Comparison of ENCODE assay signal across 1 cellular context in genomic region chr7:153413199-153413539, GRCh38.
A peak's percentile ranks its signal among the peaks of the same experiment; 100 is the strongest.
TF ChIP-seq lines count a peak whose summit lies in the region.

No MANE protein-coding gene starts in this region.

TF ChIP-seq in K562, 482 proteins besides CTCF, POLR2A, EP300 and RAD21 (continued from another document and continues in another):
- TF ChIP-seq NELFE (IDR thresholded peaks at IDR 0.05; ENCODE audit: insufficient read depth, insufficient read length) (no peak), ETV6 (IDR thresholded peaks at IDR 0.05; ENCODE audit: borderline replicate concordance in 1 of 2, low read depth in 2 of 2, low read length in 1 of 2) (no peak; a peak in 1 of 4 replicates), ETV6 (CRISPR knock-in tag; IDR thresholded peaks at IDR 0.05; ENCODE audit: borderline replicate concordance) (no peak), IFI16 (CRISPR knock-in tag; IDR thresholded peaks at IDR 0.05) (no peak), MXI1 (IDR thresholded peaks at IDR 0.05; ENCODE audit: low read depth, low read length) (0 out of 2 replicates have a peak, but pooled peaks have one; percentile 9), ELF4 (CRISPR knock-in tag; IDR thresholded peaks at IDR 0.05) (no peak), ZNF583 (CRISPR knock-in tag; IDR thresholded peaks at IDR 0.05) (no peak), FUS (optimal IDR thresholded peaks at IDR 0.05; ENCODE audit: low read depth, low read length) (no peak), PHTF2 (CRISPR knock-in tag; IDR thresholded peaks at IDR 0.05) (no peak), PRDM10 (IDR thresholded peaks at IDR 0.05; ENCODE audit: partially characterized antibody) (no peak), YY1 (IDR thresholded peaks at IDR 0.05; ENCODE audit: borderline replicate concordance in 1 of 3, control insufficient read depth in 1 of 3, extremely low read depth in 1 of 3, insufficient read depth in 3 of 3, insufficient read length in 1 of 3, insufficient replicate concordance in 2 of 3, low read depth in 1 of 3, low read length in 2 of 3) (peak in 1 of 3 experiments; percentile 34), ZFX (CRISPR knock-in tag; IDR thresholded peaks at IDR 0.05) (no peak; the same call in 1 of the 2 replicates), ZNF217 (CRISPR knock-in tag; IDR thresholded peaks at IDR 0.05) (no peak), RBBP5 (IDR thresholded peaks at IDR 0.05; ENCODE audit: borderline replicate concordance, insufficient read depth, low read length, poor library complexity, severe bottlenecking) (peak; percentile 26), CTCFL (IDR thresholded peaks at IDR 0.05; ENCODE audit: borderline replicate concordance, insufficient read depth, low read depth, low read length, poor library complexity, severe bottlenecking) (no peak), MYC (IDR thresholded peaks at IDR 0.05; ENCODE audit: low read depth, low read length) (peak; percentile 47; the same call in 1 of the 2 replicates), MYC (CRISPR knock-in tag; IDR thresholded peaks at IDR 0.05; ENCODE audit: borderline replicate concordance, low read depth) (no peak), ZNF174 (CRISPR knock-in tag; IDR thresholded peaks at IDR 0.05) (no peak), ILK (tag; IDR thresholded peaks at IDR 0.05; ENCODE audit: borderline replicate concordance, low read depth) (no peak), RBM22 (IDR thresholded peaks at IDR 0.05; ENCODE audit: low read depth, low read length, poor library complexity, severe bottlenecking) (peak; percentile 2), BRCA1 (IDR thresholded peaks at IDR 0.05) (no peak), BRCA1 (CRISPR knock-in tag; IDR thresholded peaks at IDR 0.05) (no peak), ZNF449 (CRISPR knock-in tag; IDR thresholded peaks at IDR 0.05) (no peak), RCOR1 (IDR thresholded peaks at IDR 0.05; ENCODE audit: borderline replicate concordance in 1 of 2, low read depth in 2 of 2, low read length in 2 of 2) (no peak), GATA2 (CRISPR knock-in tag; IDR thresholded peaks at IDR 0.05) (no peak), SETDB1 (IDR thresholded peaks at IDR 0.05; ENCODE audit: low read length) (no peak), SPI1 (IDR thresholded peaks at IDR 0.05; ENCODE audit: borderline replicate concordance, low read depth, low read length) (peak; percentile 9; the same call in 1 of the 2 replicates), TFAP4 (CRISPR knock-in tag; IDR thresholded peaks at IDR 0.05; ENCODE audit: borderline replicate concordance) (no peak), KDM4B (IDR thresholded peaks at IDR 0.05; ENCODE audit: borderline replicate concordance in 2 of 2, low read depth in 1 of 2) (no peak), HCFC1 (IDR thresholded peaks at IDR 0.05; ENCODE audit: low read depth, low read length) (no peak), ZBTB7A (IDR thresholded peaks at IDR 0.05; ENCODE audit: borderline replicate concordance, control insufficient read depth, low read depth, low read length) (no peak), ZNF134 (CRISPR knock-in tag; conservative IDR thresholded peaks at IDR 0.05) (no peak), ZNF589 (CRISPR knock-in tag; IDR thresholded peaks at IDR 0.05; ENCODE audit: low read depth) (no peak), AFF4 (CRISPR knock-in tag; IDR thresholded peaks at IDR 0.05) (no peak), KLF10 (CRISPR knock-in tag; IDR thresholded peaks at IDR 0.05) (no peak), MAFF (IDR thresholded peaks at IDR 0.05; ENCODE audit: low read length) (no peak), HNRNPLL (IDR thresholded peaks at IDR 0.05; ENCODE audit: low read depth, low read length, poor library complexity, severe bottlenecking) (no peak), ZFP91 (CRISPR knock-in tag; IDR thresholded peaks at IDR 0.05) (no peak), MAZ (CRISPR knock-in tag; conservative IDR thresholded peaks at IDR 0.05 in 1 of 2, IDR thresholded peaks at IDR 0.05 in 1 of 2) (no peak), HBP1 (CRISPR knock-in tag; IDR thresholded peaks at IDR 0.05) (no peak), ZNF639 (CRISPR knock-in tag; conservative IDR thresholded peaks at IDR 0.05 in 1 of 2, IDR thresholded peaks at IDR 0.05 in 1 of 2) (no peak)
